Comparison of ENCODE assay signal across 1 cellular context in the genomic region with DNA sequence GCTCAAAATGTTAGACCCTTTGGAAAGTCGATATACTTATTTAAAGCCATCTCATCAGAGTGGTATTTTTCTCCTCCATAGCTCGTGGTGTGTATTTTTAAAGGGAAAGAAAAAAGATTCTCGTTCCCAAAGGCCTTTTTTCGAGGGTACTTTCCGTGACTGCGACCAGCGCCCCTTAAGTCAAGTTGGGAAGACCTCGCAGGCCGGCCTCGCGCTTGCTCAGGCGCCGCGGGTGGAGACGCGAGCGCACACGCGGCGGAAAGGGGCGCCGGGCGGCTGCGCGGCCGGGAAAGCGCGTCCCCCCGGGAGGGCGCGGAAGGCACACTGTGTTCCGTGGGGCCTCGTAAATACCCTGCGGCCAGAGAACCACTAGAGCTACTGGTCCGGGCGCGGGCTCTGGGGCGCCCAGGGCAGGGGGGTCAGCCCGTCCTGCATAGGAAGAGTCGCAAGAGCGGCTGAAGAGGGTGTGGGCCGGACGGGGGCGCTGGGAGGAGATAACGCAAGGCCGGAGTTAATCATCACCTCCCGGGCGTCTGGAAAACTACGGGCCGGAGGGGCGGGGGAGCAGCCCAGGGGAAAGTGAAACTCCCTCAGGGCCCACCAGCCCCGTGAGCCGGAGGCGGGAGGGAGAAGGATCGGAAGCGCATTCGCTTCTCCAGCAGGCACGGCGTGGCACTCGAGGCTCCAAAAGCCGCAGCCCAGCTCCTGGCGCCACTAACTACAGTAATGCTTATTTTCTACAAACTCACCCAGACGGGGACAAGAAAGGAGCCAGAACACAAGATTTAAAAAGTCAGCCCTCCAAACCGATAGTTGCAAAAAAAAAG.
TF ChIP-seq lines count a peak whose summit lies in the region.

No MANE protein-coding gene starts in this region.

TF ChIP-seq in K562, 482 proteins besides CTCF, POLR2A, EP300 and RAD21 (continued from another document and continues in another):
- TF ChIP-seq, protein P1, sequence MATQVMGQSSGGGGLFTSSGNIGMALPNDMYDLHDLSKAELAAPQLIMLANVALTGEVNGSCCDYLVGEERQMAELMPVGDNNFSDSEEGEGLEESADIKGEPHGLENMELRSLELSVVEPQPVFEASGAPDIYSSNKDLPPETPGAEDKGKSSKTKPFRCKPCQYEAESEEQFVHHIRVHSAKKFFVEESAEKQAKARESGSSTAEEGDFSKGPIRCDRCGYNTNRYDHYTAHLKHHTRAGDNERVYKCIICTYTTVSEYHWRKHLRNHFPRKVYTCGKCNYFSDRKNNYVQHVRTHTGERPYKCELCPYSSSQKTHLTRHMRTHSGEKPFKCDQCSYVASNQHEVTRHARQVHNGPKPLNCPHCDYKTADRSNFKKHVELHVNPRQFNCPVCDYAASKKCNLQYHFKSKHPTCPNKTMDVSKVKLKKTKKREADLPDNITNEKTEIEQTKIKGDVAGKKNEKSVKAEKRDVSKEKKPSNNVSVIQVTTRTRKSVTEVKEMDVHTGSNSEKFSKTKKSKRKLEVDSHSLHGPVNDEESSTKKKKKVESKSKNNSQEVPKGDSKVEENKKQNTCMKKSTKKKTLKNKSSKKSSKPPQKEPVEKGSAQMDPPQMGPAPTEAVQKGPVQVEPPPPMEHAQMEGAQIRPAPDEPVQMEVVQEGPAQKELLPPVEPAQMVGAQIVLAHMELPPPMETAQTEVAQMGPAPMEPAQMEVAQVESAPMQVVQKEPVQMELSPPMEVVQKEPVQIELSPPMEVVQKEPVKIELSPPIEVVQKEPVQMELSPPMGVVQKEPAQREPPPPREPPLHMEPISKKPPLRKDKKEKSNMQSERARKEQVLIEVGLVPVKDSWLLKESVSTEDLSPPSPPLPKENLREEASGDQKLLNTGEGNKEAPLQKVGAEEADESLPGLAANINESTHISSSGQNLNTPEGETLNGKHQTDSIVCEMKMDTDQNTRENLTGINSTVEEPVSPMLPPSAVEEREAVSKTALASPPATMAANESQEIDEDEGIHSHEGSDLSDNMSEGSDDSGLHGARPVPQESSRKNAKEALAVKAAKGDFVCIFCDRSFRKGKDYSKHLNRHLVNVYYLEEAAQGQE (CRISPR knock-in tag; IDR thresholded peaks at IDR 0.05; ENCODE audit: low read depth): no peak
- TF ChIP-seq RBM34 (IDR thresholded peaks at IDR 0.05; ENCODE audit: borderline replicate concordance, insufficient read depth, low read length) (no peak), ZKSCAN1 (IDR thresholded peaks at IDR 0.05; ENCODE audit: low read depth, low read length) (0 out of 2 replicates have a peak, but pooled peaks have one; percentile 9), KDM2B (CRISPR knock-in tag; IDR thresholded peaks at IDR 0.05) (no peak), CBX2 (IDR thresholded peaks at IDR 0.05; ENCODE audit: insufficient read depth, low read length, poor library complexity, severe bottlenecking) (no peak), ILK (tag; IDR thresholded peaks at IDR 0.05; ENCODE audit: borderline replicate concordance, low read depth) (no peak), SIX5 (IDR thresholded peaks at IDR 0.05; ENCODE audit: borderline replicate concordance in 1 of 2, insufficient read depth in 1 of 2, low read depth in 1 of 2, low read length in 2 of 2) (no peak), MYBL2 (IDR thresholded peaks at IDR 0.05; ENCODE audit: low read depth) (no peak), MYBL2 (CRISPR knock-in tag; IDR thresholded peaks at IDR 0.05; ENCODE audit: borderline replicate concordance) (no peak), CHD4 (IDR thresholded peaks at IDR 0.05; ENCODE audit: insufficient read depth, insufficient replicate concordance, low read depth, low read length, poor library complexity, severe bottlenecking) (peak; percentile 45), LARP7 (IDR thresholded peaks at IDR 0.05) (no peak), TCF7L2 (IDR thresholded peaks at IDR 0.05; ENCODE audit: low read depth, low read length) (no peak), ZNF121 (CRISPR knock-in tag; conservative IDR thresholded peaks at IDR 0.05) (no peak), ZNF239 (CRISPR knock-in tag; IDR thresholded peaks at IDR 0.05) (no peak), BRD9 (IDR thresholded peaks at IDR 0.05; ENCODE audit: low read depth, partially characterized antibody) (peak; percentile 54), ZNF431 (CRISPR knock-in tag; IDR thresholded peaks at IDR 0.05) (no peak), RBM15 (IDR thresholded peaks at IDR 0.05; ENCODE audit: insufficient read depth, low read length) (no peak), YY1 (IDR thresholded peaks at IDR 0.05; ENCODE audit: borderline replicate concordance in 1 of 3, control insufficient read depth in 1 of 3, extremely low read depth in 1 of 3, insufficient read depth in 3 of 3, insufficient read length in 1 of 3, insufficient replicate concordance in 2 of 3, low read depth in 1 of 3, low read length in 2 of 3) (peak in 2 of 3 experiments; percentile 36 to 50), YBX1 (IDR thresholded peaks at IDR 0.05) (no peak), TFAM (CRISPR knock-in tag; conservative IDR thresholded peaks at IDR 0.05) (no peak), CCNT2 (IDR thresholded peaks at IDR 0.05; ENCODE audit: borderline replicate concordance, extremely low read depth, insufficient read length, low read depth, low read length) (peak; percentile 59), CHD2 (IDR thresholded peaks at IDR 0.05; ENCODE audit: low read depth, low read length) (no peak), ZKSCAN8 (CRISPR knock-in tag; IDR thresholded peaks at IDR 0.05) (no peak), DDX20 (tag; IDR thresholded peaks at IDR 0.05; ENCODE audit: low read depth) (no peak), EP400 (IDR thresholded peaks at IDR 0.05) (peak; percentile 66), HDAC1 (IDR thresholded peaks at IDR 0.05) (peak in 1 of 2 experiments; percentile 63; a peak in 2 of 4 replicates), NFATC3 (IDR thresholded peaks at IDR 0.05) (no peak), BACH1 (tag; IDR thresholded peaks at IDR 0.05) (no peak), ZNF24 (IDR thresholded peaks at IDR 0.05) (no peak), RAD51 (IDR thresholded peaks at IDR 0.05; ENCODE audit: borderline replicate concordance, low read depth) (no peak), ZNF146 (CRISPR knock-in tag; IDR thresholded peaks at IDR 0.05; ENCODE audit: unreplicated experiment) (no peak), ZNF699 (CRISPR knock-in tag; IDR thresholded peaks at IDR 0.05; ENCODE audit: insufficient replicate concordance) (no peak)
- TF ChIP-seq, protein P2, sequence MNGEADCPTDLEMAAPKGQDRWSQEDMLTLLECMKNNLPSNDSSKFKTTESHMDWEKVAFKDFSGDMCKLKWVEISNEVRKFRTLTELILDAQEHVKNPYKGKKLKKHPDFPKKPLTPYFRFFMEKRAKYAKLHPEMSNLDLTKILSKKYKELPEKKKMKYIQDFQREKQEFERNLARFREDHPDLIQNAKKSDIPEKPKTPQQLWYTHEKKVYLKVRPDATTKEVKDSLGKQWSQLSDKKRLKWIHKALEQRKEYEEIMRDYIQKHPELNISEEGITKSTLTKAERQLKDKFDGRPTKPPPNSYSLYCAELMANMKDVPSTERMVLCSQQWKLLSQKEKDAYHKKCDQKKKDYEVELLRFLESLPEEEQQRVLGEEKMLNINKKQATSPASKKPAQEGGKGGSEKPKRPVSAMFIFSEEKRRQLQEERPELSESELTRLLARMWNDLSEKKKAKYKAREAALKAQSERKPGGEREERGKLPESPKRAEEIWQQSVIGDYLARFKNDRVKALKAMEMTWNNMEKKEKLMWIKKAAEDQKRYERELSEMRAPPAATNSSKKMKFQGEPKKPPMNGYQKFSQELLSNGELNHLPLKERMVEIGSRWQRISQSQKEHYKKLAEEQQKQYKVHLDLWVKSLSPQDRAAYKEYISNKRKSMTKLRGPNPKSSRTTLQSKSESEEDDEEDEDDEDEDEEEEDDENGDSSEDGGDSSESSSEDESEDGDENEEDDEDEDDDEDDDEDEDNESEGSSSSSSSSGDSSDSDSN (IDR thresholded peaks at IDR 0.05; ENCODE audit: borderline replicate concordance in 1 of 2, low read depth in 2 of 2, low read length in 2 of 2): peak; percentile 89 to 90; a peak in 3 of 4 replicates
- TF ChIP-seq, protein P3, sequence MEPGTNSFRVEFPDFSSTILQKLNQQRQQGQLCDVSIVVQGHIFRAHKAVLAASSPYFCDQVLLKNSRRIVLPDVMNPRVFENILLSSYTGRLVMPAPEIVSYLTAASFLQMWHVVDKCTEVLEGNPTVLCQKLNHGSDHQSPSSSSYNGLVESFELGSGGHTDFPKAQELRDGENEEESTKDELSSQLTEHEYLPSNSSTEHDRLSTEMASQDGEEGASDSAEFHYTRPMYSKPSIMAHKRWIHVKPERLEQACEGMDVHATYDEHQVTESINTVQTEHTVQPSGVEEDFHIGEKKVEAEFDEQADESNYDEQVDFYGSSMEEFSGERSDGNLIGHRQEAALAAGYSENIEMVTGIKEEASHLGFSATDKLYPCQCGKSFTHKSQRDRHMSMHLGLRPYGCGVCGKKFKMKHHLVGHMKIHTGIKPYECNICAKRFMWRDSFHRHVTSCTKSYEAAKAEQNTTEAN (CRISPR knock-in tag; IDR thresholded peaks at IDR 0.05): no peak
- TF ChIP-seq, protein P4, sequence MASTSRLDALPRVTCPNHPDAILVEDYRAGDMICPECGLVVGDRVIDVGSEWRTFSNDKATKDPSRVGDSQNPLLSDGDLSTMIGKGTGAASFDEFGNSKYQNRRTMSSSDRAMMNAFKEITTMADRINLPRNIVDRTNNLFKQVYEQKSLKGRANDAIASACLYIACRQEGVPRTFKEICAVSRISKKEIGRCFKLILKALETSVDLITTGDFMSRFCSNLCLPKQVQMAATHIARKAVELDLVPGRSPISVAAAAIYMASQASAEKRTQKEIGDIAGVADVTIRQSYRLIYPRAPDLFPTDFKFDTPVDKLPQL (IDR thresholded peaks at IDR 0.05; ENCODE audit: extremely low read depth, insufficient read length): no peak
- TF ChIP-seq, protein P5, sequence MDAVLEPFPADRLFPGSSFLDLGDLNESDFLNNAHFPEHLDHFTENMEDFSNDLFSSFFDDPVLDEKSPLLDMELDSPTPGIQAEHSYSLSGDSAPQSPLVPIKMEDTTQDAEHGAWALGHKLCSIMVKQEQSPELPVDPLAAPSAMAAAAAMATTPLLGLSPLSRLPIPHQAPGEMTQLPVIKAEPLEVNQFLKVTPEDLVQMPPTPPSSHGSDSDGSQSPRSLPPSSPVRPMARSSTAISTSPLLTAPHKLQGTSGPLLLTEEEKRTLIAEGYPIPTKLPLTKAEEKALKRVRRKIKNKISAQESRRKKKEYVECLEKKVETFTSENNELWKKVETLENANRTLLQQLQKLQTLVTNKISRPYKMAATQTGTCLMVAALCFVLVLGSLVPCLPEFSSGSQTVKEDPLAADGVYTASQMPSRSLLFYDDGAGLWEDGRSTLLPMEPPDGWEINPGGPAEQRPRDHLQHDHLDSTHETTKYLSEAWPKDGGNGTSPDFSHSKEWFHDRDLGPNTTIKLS (IDR thresholded peaks at IDR 0.05; ENCODE audit: borderline replicate concordance, low read depth): no peak; the same call in 1 of the 2 replicates
- TF ChIP-seq, protein P6, sequence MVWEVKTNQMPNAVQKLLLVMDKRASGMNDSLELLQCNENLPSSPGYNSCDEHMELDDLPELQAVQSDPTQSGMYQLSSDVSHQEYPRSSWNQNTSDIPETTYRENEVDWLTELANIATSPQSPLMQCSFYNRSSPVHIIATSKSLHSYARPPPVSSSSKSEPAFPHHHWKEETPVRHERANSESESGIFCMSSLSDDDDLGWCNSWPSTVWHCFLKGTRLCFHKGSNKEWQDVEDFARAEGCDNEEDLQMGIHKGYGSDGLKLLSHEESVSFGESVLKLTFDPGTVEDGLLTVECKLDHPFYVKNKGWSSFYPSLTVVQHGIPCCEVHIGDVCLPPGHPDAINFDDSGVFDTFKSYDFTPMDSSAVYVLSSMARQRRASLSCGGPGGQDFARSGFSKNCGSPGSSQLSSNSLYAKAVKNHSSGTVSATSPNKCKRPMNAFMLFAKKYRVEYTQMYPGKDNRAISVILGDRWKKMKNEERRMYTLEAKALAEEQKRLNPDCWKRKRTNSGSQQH (CRISPR knock-in tag; IDR thresholded peaks at IDR 0.05): no peak
- TF ChIP-seq, protein P7, sequence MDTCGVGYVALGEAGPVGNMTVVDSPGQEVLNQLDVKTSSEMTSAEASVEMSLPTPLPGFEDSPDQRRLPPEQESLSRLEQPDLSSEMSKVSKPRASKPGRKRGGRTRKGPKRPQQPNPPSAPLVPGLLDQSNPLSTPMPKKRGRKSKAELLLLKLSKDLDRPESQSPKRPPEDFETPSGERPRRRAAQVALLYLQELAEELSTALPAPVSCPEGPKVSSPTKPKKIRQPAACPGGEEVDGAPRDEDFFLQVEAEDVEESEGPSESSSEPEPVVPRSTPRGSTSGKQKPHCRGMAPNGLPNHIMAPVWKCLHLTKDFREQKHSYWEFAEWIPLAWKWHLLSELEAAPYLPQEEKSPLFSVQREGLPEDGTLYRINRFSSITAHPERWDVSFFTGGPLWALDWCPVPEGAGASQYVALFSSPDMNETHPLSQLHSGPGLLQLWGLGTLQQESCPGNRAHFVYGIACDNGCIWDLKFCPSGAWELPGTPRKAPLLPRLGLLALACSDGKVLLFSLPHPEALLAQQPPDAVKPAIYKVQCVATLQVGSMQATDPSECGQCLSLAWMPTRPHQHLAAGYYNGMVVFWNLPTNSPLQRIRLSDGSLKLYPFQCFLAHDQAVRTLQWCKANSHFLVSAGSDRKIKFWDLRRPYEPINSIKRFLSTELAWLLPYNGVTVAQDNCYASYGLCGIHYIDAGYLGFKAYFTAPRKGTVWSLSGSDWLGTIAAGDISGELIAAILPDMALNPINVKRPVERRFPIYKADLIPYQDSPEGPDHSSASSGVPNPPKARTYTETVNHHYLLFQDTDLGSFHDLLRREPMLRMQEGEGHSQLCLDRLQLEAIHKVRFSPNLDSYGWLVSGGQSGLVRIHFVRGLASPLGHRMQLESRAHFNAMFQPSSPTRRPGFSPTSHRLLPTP (IDR thresholded peaks at IDR 0.05; ENCODE audit: borderline replicate concordance, extremely low read depth, insufficient read length): no peak
- TF ChIP-seq, protein P8, sequence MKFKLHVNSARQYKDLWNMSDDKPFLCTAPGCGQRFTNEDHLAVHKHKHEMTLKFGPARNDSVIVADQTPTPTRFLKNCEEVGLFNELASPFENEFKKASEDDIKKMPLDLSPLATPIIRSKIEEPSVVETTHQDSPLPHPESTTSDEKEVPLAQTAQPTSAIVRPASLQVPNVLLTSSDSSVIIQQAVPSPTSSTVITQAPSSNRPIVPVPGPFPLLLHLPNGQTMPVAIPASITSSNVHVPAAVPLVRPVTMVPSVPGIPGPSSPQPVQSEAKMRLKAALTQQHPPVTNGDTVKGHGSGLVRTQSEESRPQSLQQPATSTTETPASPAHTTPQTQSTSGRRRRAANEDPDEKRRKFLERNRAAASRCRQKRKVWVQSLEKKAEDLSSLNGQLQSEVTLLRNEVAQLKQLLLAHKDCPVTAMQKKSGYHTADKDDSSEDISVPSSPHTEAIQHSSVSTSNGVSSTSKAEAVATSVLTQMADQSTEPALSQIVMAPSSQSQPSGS (CRISPR knock-in tag; IDR thresholded peaks at IDR 0.05): no peak
- TF ChIP-seq, protein P9, sequence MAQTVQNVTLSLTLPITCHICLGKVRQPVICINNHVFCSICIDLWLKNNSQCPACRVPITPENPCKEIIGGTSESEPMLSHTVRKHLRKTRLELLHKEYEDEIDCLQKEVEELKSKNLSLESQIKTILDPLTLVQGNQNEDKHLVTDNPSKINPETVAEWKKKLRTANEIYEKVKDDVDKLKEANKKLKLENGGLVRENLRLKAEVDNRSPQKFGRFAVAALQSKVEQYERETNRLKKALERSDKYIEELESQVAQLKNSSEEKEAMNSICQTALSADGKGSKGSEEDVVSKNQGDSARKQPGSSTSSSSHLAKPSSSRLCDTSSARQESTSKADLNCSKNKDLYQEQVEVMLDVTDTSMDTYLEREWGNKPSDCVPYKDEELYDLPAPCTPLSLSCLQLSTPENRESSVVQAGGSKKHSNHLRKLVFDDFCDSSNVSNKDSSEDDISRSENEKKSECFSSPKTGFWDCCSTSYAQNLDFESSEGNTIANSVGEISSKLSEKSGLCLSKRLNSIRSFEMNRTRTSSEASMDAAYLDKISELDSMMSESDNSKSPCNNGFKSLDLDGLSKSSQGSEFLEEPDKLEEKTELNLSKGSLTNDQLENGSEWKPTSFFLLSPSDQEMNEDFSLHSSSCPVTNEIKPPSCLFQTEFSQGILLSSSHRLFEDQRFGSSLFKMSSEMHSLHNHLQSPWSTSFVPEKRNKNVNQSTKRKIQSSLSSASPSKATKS (CRISPR knock-in tag; IDR thresholded peaks at IDR 0.05): no peak
